8 cellular contexts compared by ENCODE assay signal in the genomic region with DNA sequence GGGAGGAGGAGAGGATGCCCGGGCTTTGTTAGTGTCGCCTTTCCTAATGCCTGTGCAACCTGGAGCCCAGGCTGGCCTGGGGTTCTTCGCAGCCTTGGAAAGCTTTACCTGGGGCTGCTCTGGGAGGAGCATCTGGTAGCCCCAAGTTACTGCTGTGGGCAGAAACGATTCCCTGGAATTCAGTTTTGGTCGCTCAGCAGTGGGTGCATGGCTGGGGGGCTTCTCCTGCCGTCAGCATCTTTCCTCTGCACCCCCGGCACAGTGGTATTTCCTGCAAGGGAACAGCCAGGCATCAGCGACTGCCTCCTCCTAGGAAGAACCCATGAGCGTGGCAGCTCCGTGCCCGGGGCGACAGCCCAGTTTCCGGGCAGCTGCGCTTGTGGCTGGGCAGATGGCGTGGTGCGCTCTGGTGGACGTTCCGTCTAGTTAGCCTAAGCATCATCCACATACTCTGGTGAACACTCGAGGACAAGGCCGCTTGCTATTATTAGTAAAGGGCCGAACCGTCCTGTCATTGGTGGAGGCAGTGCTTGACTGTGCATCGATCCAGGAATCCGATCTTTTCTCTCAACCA.
DNase-seq lines count a peak whose midpoint lies in the region; ATAC-seq, FAIRE-seq and TF ChIP-seq lines count a peak whose summit lies in the region.

No MANE protein-coding gene starts in this region.

- intact Hi-C loops in ascending aorta (cut with DNase I), result no loop called here

- no peaks in the 10 kb centered on the region for H3K36me3 Mint-ChIP-seq in stimulated activated naive B cell treated with anti-CD40 and anti-IgM and Interleukin-4, amounts not matched to agents 10 μg/mL and 1 μg/mL and 100 μg/mL, for 72 hours

- H3K4me1 ChIP-seq in ascending aorta, result peaks cover 0 to 10% of the 10 kb centered on the region in 2 donors

- no peaks in the 10 kb centered on the region for H3K27me3 ChIP-seq in ascending aorta

- H3K27ac ChIP-seq in ascending aorta, result no peak overlapping the region

- no peak overlapping the region for H3K27ac Mint-ChIP-seq in stimulated activated naive B cell treated with anti-CD40 and anti-IgM and Interleukin-4, amounts not matched to agents 10 μg/mL and 1 μg/mL and 100 μg/mL, for 72 hours

- H3K27me3 Mint-ChIP-seq in stimulated activated naive B cell treated with anti-CD40 and anti-IgM and Interleukin-4, amounts not matched to agents 10 μg/mL and 1 μg/mL and 100 μg/mL, for 72 hours, result peaks cover 63 to 76% of the 10 kb centered on the region in 2 donors

- DNase-seq in NCI-H128 (lab: John Stamatoyannopoulos, UW; ENCODE audit: unreplicated experiment), result peak; percentile 56
- no peak for DNase-seq in ascending aorta (ENCODE audit: low spot score in 2 of 2)
- no peak for DNase-seq in stimulated activated naive B cell treated with anti-CD40 and anti-IgM and Interleukin-4, amounts not matched to agents 10 μg/mL and 1 μg/mL and 100 μg/mL, for 72 hours
- no peak for DNase-seq in iPS-NIHi11 (ENCODE audit: low spot score)
- no peak for DNase-seq in GM20000 (ENCODE audit: low spot score)

- no peaks in the 10 kb centered on the region for H3K9me3 Mint-ChIP-seq in stimulated activated naive B cell treated with anti-CD40 and anti-IgM and Interleukin-4, amounts not matched to agents 10 μg/mL and 1 μg/mL and 100 μg/mL, for 72 hours

- TF ChIP-seq CTCF in ascending aorta (IDR thresholded peaks at IDR 0.05) (no peak), GM20000 (IDR thresholded peaks at IDR 0.05; ENCODE audit: extremely low read depth, missing control alignments) (no peak)

- peak overlapping the region; percentile 53 to 59 for H3K4me3 Mint-ChIP-seq in stimulated activated naive B cell treated with anti-CD40 and anti-IgM and Interleukin-4, amounts not matched to agents 10 μg/mL and 1 μg/mL and 100 μg/mL, for 72 hours

- FAIRE-seq in islet of Langerhans (lab: Jason Lieb, UNC), result peak; percentile 84

- ATAC-seq in stimulated activated naive B cell treated with anti-CD40 and anti-IgM and Interleukin-4, amounts not matched to agents 10 μg/mL and 1 μg/mL and 100 μg/mL, for 72 hours (replicated peaks), result peak in 1 of 2 donors; percentile 2
- ATAC-seq in HG02870 (IDR thresholded peaks at IDR 0.05; ENCODE audit: unreplicated experiment), result no peak
- no peak for ATAC-seq in HG03565 (IDR thresholded peaks at IDR 0.05; ENCODE audit: unreplicated experiment)

- peak overlapping the region; percentile 46 to 61 for H3K4me3 ChIP-seq in ascending aorta

- peaks cover 7 to 14% of the 10 kb centered on the region in 2 donors for H3K4me1 Mint-ChIP-seq in stimulated activated naive B cell treated with anti-CD40 and anti-IgM and Interleukin-4, amounts not matched to agents 10 μg/mL and 1 μg/mL and 100 μg/mL, for 72 hours

- no peaks in the 10 kb centered on the region for H3K9me3 ChIP-seq in ascending aorta

- H3K36me3 ChIP-seq in ascending aorta, result no peaks in the 10 kb centered on the region
